ENCODE assay signal across 1 cellular context in the genomic region with DNA sequence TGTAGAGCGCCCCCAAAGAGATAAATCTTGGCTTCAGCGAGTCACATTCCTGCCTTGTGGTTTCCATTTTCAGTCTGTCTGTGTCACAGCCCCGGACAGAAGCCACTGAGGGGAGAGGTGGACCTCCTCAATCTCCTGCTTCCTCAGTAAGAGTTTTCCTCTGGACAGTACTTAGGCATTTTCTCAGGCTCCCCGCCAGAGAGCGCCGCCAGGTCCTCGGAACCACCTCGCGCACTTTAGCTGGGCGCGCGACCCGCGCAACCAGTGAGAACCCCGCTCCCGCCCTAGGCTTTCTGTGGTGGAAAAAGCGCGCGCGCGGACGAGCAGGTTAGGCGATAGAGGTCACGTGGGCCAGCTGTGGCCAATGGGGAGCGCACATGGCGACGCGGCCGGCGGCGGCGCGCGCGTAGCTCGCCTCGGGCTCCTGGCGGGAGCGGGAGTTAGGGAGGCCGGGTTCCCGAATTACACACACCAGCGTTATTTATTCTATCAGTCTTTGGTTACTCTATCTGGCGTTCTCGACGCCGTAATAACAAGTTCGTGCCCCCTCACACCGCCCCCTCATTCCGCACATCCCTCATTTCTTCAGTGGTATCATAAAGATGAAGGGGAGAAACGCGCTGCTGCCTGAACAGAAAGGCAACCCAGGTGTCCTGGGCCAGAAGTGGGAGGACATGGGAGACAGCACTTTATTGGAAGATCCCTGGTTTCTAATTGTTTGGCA.
TF ChIP-seq lines count a peak whose summit lies in the region.

No MANE protein-coding gene starts in this region.

TF ChIP-seq in SK-N-SH, 30 proteins besides CTCF, POLR2A, EP300 and RAD21 (continued from another document):
- TF ChIP-seq MAX (IDR thresholded peaks at IDR 0.05; ENCODE audit: low read depth) (peak; percentile 58; the same call in 1 of the 2 replicates), IRF3 (IDR thresholded peaks at IDR 0.05; ENCODE audit: low read depth, low read length) (0 out of 2 replicates have a peak, but pooled peaks have one; percentile 28), SIN3A (IDR thresholded peaks at IDR 0.05; ENCODE audit: borderline replicate concordance, low read depth, low read length) (0 out of 2 replicates have a peak, but pooled peaks have one; percentile 7), MXI1 (IDR thresholded peaks at IDR 0.05; ENCODE audit: low read depth, low read length) (peak; percentile 53; the same call in 1 of the 2 replicates), USF1 (IDR thresholded peaks at IDR 0.05; ENCODE audit: borderline replicate concordance, low read depth) (peak; percentile 99), RFX5 (IDR thresholded peaks at IDR 0.05; ENCODE audit: low read length) (peak; percentile 59; the same call in 1 of the 2 replicates), FOSL2 (IDR thresholded peaks at IDR 0.05; ENCODE audit: borderline replicate concordance, low read depth) (no peak), RCOR1 (IDR thresholded peaks at IDR 0.05; ENCODE audit: low read length) (peak; percentile 76), SMC3 (IDR thresholded peaks at IDR 0.05; ENCODE audit: low read depth, low read length) (peak; percentile 87), NRF1 (IDR thresholded peaks at IDR 0.05; ENCODE audit: low read depth, low read length) (peak; percentile 64), TAF1 (IDR thresholded peaks at IDR 0.05; ENCODE audit: borderline replicate concordance, low read depth, low read length) (peak; percentile 29; the same call in 1 of the 2 replicates), YY1 (IDR thresholded peaks at IDR 0.05; ENCODE audit: low read depth) (no peak)
- TF ChIP-seq, protein P1, sequence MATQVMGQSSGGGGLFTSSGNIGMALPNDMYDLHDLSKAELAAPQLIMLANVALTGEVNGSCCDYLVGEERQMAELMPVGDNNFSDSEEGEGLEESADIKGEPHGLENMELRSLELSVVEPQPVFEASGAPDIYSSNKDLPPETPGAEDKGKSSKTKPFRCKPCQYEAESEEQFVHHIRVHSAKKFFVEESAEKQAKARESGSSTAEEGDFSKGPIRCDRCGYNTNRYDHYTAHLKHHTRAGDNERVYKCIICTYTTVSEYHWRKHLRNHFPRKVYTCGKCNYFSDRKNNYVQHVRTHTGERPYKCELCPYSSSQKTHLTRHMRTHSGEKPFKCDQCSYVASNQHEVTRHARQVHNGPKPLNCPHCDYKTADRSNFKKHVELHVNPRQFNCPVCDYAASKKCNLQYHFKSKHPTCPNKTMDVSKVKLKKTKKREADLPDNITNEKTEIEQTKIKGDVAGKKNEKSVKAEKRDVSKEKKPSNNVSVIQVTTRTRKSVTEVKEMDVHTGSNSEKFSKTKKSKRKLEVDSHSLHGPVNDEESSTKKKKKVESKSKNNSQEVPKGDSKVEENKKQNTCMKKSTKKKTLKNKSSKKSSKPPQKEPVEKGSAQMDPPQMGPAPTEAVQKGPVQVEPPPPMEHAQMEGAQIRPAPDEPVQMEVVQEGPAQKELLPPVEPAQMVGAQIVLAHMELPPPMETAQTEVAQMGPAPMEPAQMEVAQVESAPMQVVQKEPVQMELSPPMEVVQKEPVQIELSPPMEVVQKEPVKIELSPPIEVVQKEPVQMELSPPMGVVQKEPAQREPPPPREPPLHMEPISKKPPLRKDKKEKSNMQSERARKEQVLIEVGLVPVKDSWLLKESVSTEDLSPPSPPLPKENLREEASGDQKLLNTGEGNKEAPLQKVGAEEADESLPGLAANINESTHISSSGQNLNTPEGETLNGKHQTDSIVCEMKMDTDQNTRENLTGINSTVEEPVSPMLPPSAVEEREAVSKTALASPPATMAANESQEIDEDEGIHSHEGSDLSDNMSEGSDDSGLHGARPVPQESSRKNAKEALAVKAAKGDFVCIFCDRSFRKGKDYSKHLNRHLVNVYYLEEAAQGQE (IDR thresholded peaks at IDR 0.05; ENCODE audit: low read depth, low read length): no peak
